1 cellular context compared by ENCODE assay signal in genomic region chr11:117172678-117173421, GRCh38.
TF ChIP-seq lines count a peak whose summit lies in the region.

No MANE protein-coding gene starts in this region.

TF ChIP-seq in K562, 482 proteins besides CTCF, POLR2A, EP300 and RAD21 (continued from another document and continues in another):
- TF ChIP-seq, protein P1, sequence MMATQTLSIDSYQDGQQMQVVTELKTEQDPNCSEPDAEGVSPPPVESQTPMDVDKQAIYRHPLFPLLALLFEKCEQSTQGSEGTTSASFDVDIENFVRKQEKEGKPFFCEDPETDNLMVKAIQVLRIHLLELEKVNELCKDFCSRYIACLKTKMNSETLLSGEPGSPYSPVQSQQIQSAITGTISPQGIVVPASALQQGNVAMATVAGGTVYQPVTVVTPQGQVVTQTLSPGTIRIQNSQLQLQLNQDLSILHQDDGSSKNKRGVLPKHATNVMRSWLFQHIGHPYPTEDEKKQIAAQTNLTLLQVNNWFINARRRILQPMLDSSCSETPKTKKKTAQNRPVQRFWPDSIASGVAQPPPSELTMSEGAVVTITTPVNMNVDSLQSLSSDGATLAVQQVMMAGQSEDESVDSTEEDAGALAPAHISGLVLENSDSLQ (IDR thresholded peaks at IDR 0.05) = peak; percentile 14; the same call in 1 of the 2 replicates
- TF ChIP-seq, protein P2, sequence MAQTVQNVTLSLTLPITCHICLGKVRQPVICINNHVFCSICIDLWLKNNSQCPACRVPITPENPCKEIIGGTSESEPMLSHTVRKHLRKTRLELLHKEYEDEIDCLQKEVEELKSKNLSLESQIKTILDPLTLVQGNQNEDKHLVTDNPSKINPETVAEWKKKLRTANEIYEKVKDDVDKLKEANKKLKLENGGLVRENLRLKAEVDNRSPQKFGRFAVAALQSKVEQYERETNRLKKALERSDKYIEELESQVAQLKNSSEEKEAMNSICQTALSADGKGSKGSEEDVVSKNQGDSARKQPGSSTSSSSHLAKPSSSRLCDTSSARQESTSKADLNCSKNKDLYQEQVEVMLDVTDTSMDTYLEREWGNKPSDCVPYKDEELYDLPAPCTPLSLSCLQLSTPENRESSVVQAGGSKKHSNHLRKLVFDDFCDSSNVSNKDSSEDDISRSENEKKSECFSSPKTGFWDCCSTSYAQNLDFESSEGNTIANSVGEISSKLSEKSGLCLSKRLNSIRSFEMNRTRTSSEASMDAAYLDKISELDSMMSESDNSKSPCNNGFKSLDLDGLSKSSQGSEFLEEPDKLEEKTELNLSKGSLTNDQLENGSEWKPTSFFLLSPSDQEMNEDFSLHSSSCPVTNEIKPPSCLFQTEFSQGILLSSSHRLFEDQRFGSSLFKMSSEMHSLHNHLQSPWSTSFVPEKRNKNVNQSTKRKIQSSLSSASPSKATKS (CRISPR knock-in tag; IDR thresholded peaks at IDR 0.05) = no peak
- TF ChIP-seq L3MBTL2 (IDR thresholded peaks at IDR 0.05) = peak; percentile 54
- TF ChIP-seq PHF21A (IDR thresholded peaks at IDR 0.05; ENCODE audit: borderline replicate concordance, low read depth) = peak; percentile 67; the same call in 1 of the 2 replicates
- TF ChIP-seq SMAD3 (CRISPR knock-in tag; conservative IDR thresholded peaks at IDR 0.05) = no peak
- TF ChIP-seq MAZ (CRISPR knock-in tag; conservative IDR thresholded peaks at IDR 0.05 in 1 of 2, IDR thresholded peaks at IDR 0.05 in 1 of 2) = peak in 1 of 2 experiments; percentile 32; a peak in 1 of 4 replicates
- no peak for TF ChIP-seq SRSF3 (IDR thresholded peaks at IDR 0.05; ENCODE audit: insufficient read depth, low read length)
- TF ChIP-seq, protein P3, sequence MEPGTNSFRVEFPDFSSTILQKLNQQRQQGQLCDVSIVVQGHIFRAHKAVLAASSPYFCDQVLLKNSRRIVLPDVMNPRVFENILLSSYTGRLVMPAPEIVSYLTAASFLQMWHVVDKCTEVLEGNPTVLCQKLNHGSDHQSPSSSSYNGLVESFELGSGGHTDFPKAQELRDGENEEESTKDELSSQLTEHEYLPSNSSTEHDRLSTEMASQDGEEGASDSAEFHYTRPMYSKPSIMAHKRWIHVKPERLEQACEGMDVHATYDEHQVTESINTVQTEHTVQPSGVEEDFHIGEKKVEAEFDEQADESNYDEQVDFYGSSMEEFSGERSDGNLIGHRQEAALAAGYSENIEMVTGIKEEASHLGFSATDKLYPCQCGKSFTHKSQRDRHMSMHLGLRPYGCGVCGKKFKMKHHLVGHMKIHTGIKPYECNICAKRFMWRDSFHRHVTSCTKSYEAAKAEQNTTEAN (CRISPR knock-in tag; IDR thresholded peaks at IDR 0.05) = no peak
- peak; percentile 9 for TF ChIP-seq TBP (optimal IDR thresholded peaks at IDR 0.05; ENCODE audit: low read depth, low read length)
- TF ChIP-seq ZNF75A (CRISPR knock-in tag; IDR thresholded peaks at IDR 0.05) = no peak
- TF ChIP-seq CBFA2T2 (conservative IDR thresholded peaks at IDR 0.05) = peak; percentile 69
- TF ChIP-seq KDM1A (IDR thresholded peaks at IDR 0.05) = peak; percentile 96 to 97
- TF ChIP-seq RBFOX2 (IDR thresholded peaks at IDR 0.05; ENCODE audit: low read depth, low read length) = no peak
- peak; percentile 61; the same call in 1 of the 2 replicates for TF ChIP-seq HES1 (IDR thresholded peaks at IDR 0.05; ENCODE audit: low read depth)
- peak; percentile 63 for TF ChIP-seq ELF1 (tag; IDR thresholded peaks at IDR 0.05)
- no peak; a peak in 1 of 4 replicates for TF ChIP-seq SRF (CRISPR knock-in tag; IDR thresholded peaks at IDR 0.05)
- TF ChIP-seq ZBTB11 (CRISPR knock-in tag; IDR thresholded peaks at IDR 0.05) = no peak
- TF ChIP-seq TEAD2 (tag; IDR thresholded peaks at IDR 0.05) = no peak
- peak; percentile 74 for TF ChIP-seq ATF7 (IDR thresholded peaks at IDR 0.05)
- TF ChIP-seq PBX2 (CRISPR knock-in tag; IDR thresholded peaks at IDR 0.05; ENCODE audit: low read depth) = no peak
- no peak for TF ChIP-seq PBX2 (tag; conservative IDR thresholded peaks at IDR 0.05; ENCODE audit: low read depth)
- TF ChIP-seq, protein P4, sequence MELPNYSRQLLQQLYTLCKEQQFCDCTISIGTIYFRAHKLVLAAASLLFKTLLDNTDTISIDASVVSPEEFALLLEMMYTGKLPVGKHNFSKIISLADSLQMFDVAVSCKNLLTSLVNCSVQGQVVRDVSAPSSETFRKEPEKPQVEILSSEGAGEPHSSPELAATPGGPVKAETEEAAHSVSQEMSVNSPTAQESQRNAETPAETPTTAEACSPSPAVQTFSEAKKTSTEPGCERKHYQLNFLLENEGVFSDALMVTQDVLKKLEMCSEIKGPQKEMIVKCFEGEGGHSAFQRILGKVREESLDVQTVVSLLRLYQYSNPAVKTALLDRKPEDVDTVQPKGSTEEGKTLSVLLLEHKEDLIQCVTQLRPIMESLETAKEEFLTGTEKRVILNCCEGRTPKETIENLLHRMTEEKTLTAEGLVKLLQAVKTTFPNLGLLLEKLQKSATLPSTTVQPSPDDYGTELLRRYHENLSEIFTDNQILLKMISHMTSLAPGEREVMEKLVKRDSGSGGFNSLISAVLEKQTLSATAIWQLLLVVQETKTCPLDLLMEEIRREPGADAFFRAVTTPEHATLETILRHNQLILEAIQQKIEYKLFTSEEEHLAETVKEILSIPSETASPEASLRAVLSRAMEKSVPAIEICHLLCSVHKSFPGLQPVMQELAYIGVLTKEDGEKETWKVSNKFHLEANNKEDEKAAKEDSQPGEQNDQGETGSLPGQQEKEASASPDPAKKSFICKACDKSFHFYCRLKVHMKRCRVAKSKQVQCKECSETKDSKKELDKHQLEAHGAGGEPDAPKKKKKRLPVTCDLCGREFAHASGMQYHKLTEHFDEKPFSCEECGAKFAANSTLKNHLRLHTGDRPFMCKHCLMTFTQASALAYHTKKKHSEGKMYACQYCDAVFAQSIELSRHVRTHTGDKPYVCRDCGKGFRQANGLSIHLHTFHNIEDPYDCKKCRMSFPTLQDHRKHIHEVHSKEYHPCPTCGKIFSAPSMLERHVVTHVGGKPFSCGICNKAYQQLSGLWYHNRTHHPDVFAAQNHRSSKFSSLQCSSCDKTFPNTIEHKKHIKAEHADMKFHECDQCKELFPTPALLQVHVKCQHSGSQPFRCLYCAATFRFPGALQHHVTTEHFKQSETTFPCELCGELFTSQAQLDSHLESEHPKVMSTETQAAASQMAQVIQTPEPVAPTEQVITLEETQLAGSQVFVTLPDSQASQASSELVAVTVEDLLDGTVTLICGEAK (IDR thresholded peaks at IDR 0.05) = no peak
- TF ChIP-seq, protein P4 (CRISPR knock-in tag; IDR thresholded peaks at IDR 0.05) = no peak
- TF ChIP-seq, protein P5, sequence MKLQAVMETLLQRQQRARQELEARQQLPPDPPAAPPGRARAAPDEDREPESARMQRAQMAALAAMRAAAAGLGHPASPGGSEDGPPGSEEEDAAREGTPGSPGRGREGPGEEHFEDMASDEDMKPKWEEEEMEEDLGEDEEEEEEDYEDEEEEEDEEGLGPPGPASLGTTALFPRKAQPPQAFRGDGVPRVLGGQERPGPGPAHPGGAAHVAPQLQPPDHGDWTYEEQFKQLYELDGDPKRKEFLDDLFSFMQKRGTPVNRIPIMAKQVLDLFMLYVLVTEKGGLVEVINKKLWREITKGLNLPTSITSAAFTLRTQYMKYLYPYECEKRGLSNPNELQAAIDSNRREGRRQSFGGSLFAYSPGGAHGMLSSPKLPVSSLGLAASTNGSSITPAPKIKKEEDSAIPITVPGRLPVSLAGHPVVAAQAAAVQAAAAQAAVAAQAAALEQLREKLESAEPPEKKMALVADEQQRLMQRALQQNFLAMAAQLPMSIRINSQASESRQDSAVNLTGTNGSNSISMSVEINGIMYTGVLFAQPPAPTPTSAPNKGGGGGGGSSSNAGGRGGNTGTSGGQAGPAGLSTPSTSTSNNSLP (IDR thresholded peaks at IDR 0.05; ENCODE audit: borderline replicate concordance, low read depth, low read length) = 0 out of 2 replicates have a peak, but pooled peaks have one; percentile 13
- no peak for TF ChIP-seq TGIF2 (CRISPR knock-in tag; IDR thresholded peaks at IDR 0.05)
- no peak for TF ChIP-seq POLR3G (IDR thresholded peaks at IDR 0.05; ENCODE audit: extremely low read depth, insufficient read length, insufficient replicate concordance)
- peak; percentile 58 for TF ChIP-seq TCF3 (CRISPR knock-in tag; IDR thresholded peaks at IDR 0.05)
- no peak for TF ChIP-seq CREB3 (tag; conservative IDR thresholded peaks at IDR 0.05; ENCODE audit: low read depth)
